In the genomic region with DNA sequence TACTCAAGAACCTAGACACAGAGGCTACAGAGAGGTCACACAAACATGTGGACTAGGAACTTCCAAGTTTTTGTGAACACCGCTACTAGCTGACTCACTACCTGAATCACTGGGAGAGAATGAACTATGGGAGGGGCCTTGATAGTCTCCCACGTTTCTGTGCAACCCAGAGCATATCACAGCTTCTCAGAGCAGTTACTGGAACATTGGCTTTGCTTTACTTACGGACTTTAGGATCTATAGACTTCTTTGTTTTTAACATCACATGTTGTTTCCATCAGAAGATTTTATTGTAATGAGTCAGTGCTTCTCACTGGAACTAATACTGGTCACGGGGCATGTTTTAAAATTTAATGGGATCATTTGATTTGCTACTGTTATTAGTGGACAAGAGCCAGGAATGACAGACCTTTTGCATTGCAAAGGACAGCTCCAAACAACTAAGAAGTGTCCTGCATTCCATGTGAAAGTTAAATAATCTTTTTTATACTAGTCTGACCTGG, we compare ENCODE assay signal across 9 cellular contexts. TPM values are rescaled to one million over a fixed set of nuclear protein-coding genes. Genes with fewer than 3 reads are reported as not detected.
DNase-seq lines count a peak whose midpoint lies in the region; ATAC-seq lines count a peak whose summit lies in the region.
"Had no signal": no experiment of that assay in that cellular context is flagged by ENCODE, and none has a peak within 500 bp of the region (broad histone marks: within the 10 kb centered on the region; RNA-seq: fewer than 3 reads in every experiment).

No MANE protein-coding gene starts in this region.

- ATAC-seq in sciatic nerve (peak; percentile 73), GM21528 (IDR thresholded peaks at IDR 0.05; ENCODE audit: low FRiP score, unreplicated experiment) (no peak), HG03108 (IDR thresholded peaks at IDR 0.05; ENCODE audit: unreplicated experiment) (no peak)
- ATAC-seq: left lobe of liver had no signal

- intact Hi-C loops in sciatic nerve (cut with DNase I) = no loop called here

- peak; percentile 44 for DNase-seq in GOT3 (lab: John Stamatoyannopoulos, UW)
- DNase-seq in SW480 (ENCODE audit: low spot score) = peak; percentile 80
- peak; percentile 74 for DNase-seq in fibroblast of the conjunctiva (ENCODE audit: low read depth)
- DNase-seq in sciatic nerve (ENCODE audit: low spot score) = no peak
- DNase-seq in stimulated activated CD4-positive, alpha-beta T cell treated with anti-CD3 and anti-CD28 coated beads, Interleukin-12 subunit alpha, Interleukin-12 subunit beta, amount 100 ng/mL, for 4 hours = no peak
- no peak for DNase-seq in NCI-H2107 treated with DMSO at 0.1 percent for 48 hours (lab: John Stamatoyannopoulos, UW; ENCODE audit: unreplicated experiment)

RNA-seq across cellular contexts. Expression of gene RTP4, which starts 35.6 kb away (rescaled TPM):
- 2.1 TPM for total RNA-seq in sciatic nerve

Comparison
In these comparisons a context has a peak if more than half of its experiments do, and no peak if none do; other contexts are left out.
1. DNase-seq: peak in GOT3 (single experiment), SW480 (single experiment) and fibroblast of the conjunctiva (single experiment); none in sciatic nerve (single experiment), stimulated activated CD4-positive, alpha-beta T cell treated with anti-CD3 and anti-CD28 coated beads, Interleukin-12 subunit alpha, Interleukin-12 subunit beta, amount 100 ng/mL, for 4 hours (single experiment) and NCI-H2107 treated with DMSO at 0.1 percent for 48 hours (single experiment).